ENCODE assay signal across 20 cellular contexts in the genomic region with DNA sequence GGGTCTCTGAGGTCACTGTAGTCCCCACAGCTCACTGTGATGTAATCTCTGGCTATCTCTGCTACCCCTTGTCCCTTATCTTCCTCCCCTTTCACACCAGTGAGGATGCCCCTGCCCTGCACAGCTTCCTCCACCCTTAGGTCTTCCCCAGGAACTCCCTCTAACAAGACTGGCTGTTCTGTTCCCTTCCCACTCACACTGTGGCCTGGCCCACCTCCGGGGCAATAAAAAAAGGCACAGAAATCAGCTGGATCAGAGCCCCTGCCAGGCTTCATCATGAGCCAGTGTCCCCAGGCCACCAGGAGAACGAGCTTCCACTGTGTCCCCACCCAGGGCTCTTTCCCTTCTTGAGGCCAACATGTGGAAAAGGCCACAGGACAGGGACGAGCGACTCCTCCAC. TPM values are rescaled to one million over a fixed set of nuclear protein-coding genes. Genes with fewer than 3 reads are reported as not detected.
DNase-seq lines count a peak whose midpoint lies in the region; ATAC-seq, FAIRE-seq and TF ChIP-seq lines count a peak whose summit lies in the region.
"Had no signal": no experiment of that assay in that cellular context is flagged by ENCODE, and none has a peak within 500 bp of the region (broad histone marks: within the 10 kb centered on the region; RNA-seq: fewer than 3 reads in every experiment).

No MANE protein-coding gene starts in this region.

- H3K27me3 Mint-ChIP-seq in activated B cell treated with CpG ODN at 0.5 μM for 24 hours, result no peaks in the 10 kb centered on the region
- peaks cover 18% of the 10 kb centered on the region for H3K27me3 Mint-ChIP-seq in activated T-cell treated with anti-CD3 and anti-CD28 coated beads, Interleukin-2, amount 50 U/mL, for 4 hours (ENCODE audit: low read depth)

- TF ChIP-seq RAD21 in liver (IDR thresholded peaks at IDR 0.05) (no peak), HepG2 (CRISPR knock-in tag; IDR thresholded peaks at IDR 0.05) (no peak)

- TF ChIP-seq POLR2A in HepG2 (IDR thresholded peaks at IDR 0.05; ENCODE audit: insufficient read depth in 1 of 2, low read depth in 2 of 2, low read length in 2 of 2), result no peak

- H3K79me2 ChIP-seq in HepG2 (ENCODE audit: insufficient read depth, low read length), result no peaks in the 10 kb centered on the region

- H4K20me1 ChIP-seq in HepG2 (ENCODE audit: insufficient read depth, low read length), result no peaks in the 10 kb centered on the region

- peak overlapping the region; percentile 79 for H3K27ac Mint-ChIP-seq in activated B cell treated with CpG ODN at 0.5 μM for 24 hours

- 70% methylated on average over 4 of the region's 4 CpGs for WGBS in liver
- 2% methylated on average over 4 of the region's 4 CpGs for WGBS in HepG2 (ENCODE audit: low lambda C conversion rate)

- peaks cover 48% of the 10 kb centered on the region for H3K4me1 Mint-ChIP-seq in activated B cell treated with CpG ODN at 0.5 μM for 24 hours
- H3K4me1 Mint-ChIP-seq in activated T-cell treated with anti-CD3 and anti-CD28 coated beads, Interleukin-2, amount 50 U/mL, for 4 hours (ENCODE audit: low read depth), result peaks cover 6% of the 10 kb centered on the region

- TF ChIP-seq CTCF in liver (IDR thresholded peaks at IDR 0.05; ENCODE audit: low read depth, low read length, missing input control) (no peak), HepG2 (CRISPR knock-in tag; IDR thresholded peaks at IDR 0.05) (no peak), activated B cell treated with CpG ODN at 0.5 μM for 24 hours (IDR thresholded peaks at IDR 0.05) (no peak), lower lobe of right lung (IDR thresholded peaks at IDR 0.05) (no peak)

- no peak for DNase-seq in HepG2 (ENCODE audit: low spot score)
- no peak for DNase-seq in activated B cell treated with CpG ODN at 0.5 μM for 24 hours
- no peak for DNase-seq in lower lobe of right lung
- no peak for DNase-seq in left colon
- no peak for DNase-seq in activated T-cell treated with anti-CD3 and anti-CD28 coated beads, Interleukin-2, amount 50 U/mL, for 4 hours
- DNase-seq: CD4-positive, CD25-positive, alpha-beta regulatory T cell; EL; MG63; NCI-H1417; NCI-H187; NCI-H510A; NCI-H748 treated with DMSO at 0.1 percent for 48 hours; Peyer's patch had no signal

- H3K27me3 ChIP-seq in liver (ENCODE audit: control insufficient read depth in 4 of 4, insufficient read depth in 4 of 4, low read length in 3 of 4) (no peaks in the 10 kb centered on the region), HepG2 (ENCODE audit: control insufficient read depth in 1 of 2, insufficient read depth in 2 of 2, low read length in 2 of 2) (peaks cover 0 to 30% of the 10 kb centered on the region in 2 experiments; a peak in 2 of 5 replicates), lower lobe of right lung (ENCODE audit: low read depth) (no peaks in the 10 kb centered on the region)
- H3K27me3 ChIP-seq: Peyer's patch had no signal

- H3K27ac ChIP-seq in liver (ENCODE audit: low read depth in 1 of 2, low read length in 2 of 2) (peak overlapping the region; percentile 37 to 69), HepG2 (ENCODE audit: extremely low read length, insufficient read depth, low read length) (no peak overlapping the region), lower lobe of right lung (peak overlapping the region; percentile 24)
- H3K27ac ChIP-seq: Peyer's patch had no signal

- no peak overlapping the region for H3K9ac ChIP-seq in liver (ENCODE audit: low read depth in 1 of 2, low read length in 2 of 2)
- H3K9ac ChIP-seq in HepG2 (ENCODE audit: insufficient read depth, low read depth, low read length), result no peak overlapping the region

- H3K9me3 ChIP-seq in liver (ENCODE audit: control insufficient read depth in 4 of 4, low read length in 3 of 4) (peaks cover 0 to 3% (median 0%) of the 10 kb centered on the region in 4 donors), HepG2 (ENCODE audit: low read length) (no peaks in the 10 kb centered on the region), lower lobe of right lung (no peaks in the 10 kb centered on the region)
- H3K9me3 ChIP-seq: MG63, Peyer's patch had no signal

- H3K4me3 ChIP-seq in liver (ENCODE audit: low read depth in 1 of 3, low read length in 3 of 3), result no peak overlapping the region
- no peak overlapping the region for H3K4me3 ChIP-seq in HepG2 (replicated peaks in 1 of 3; ENCODE audit: insufficient read depth in 1 of 3, low read depth in 2 of 3, low read length in 3 of 3)
- no peak overlapping the region for H3K4me3 ChIP-seq in lower lobe of right lung
- H3K4me3 ChIP-seq: MG63, Peyer's patch had no signal

- ATAC-seq in HepG2 (no peak), activated B cell treated with CpG ODN at 0.5 μM for 24 hours (ENCODE audit: low read depth) (no peak), lower lobe of right lung (no peak), GM21390 (IDR thresholded peaks at IDR 0.05; ENCODE audit: unreplicated experiment) (no peak), left colon (no peak), HG02884 (IDR thresholded peaks at IDR 0.05; ENCODE audit: unreplicated experiment) (no peak)
- ATAC-seq in activated T-cell treated with anti-CD3 and anti-CD28 coated beads, Interleukin-2, amount 50 U/mL, for 4 hours, result no peak

- CTCF ChIA-PET in HepG2 (lab: Yijun Ruan, JAX; ENCODE audit: low intra/inter-chr PET ratio, low total read pairs) (no interaction called here), activated B cell treated with CpG ODN at 0.5 μM for 24 hours (lab: Charles Lee) (interaction anchor here (5.8 kb wide), 1 partner anchor 8 kb away, joined by 29 read pairs; no protein-coding TSS in a partner anchor)

- no peaks in the 10 kb centered on the region for H3K4me1 ChIP-seq in liver (ENCODE audit: control insufficient read depth in 4 of 4, insufficient read depth in 4 of 4, low read length in 3 of 4)
- H3K4me1 ChIP-seq in HepG2 (ENCODE audit: insufficient read depth, low read length), result peaks cover 10% of the 10 kb centered on the region
- peaks cover 7% of the 10 kb centered on the region for H3K4me1 ChIP-seq in lower lobe of right lung

- intact Hi-C loops in HepG2 (cut with micrococcal nuclease; ENCODE audit: unreplicated experiment) (no loop called here), activated B cell treated with CpG ODN at 0.5 μM for 24 hours (cut with micrococcal nuclease) (no loop called here), lower lobe of right lung (cut with DNase I) (no loop called here), left colon (cut with DNase I, micrococcal nuclease) (no loop called here)

- H3K9me3 Mint-ChIP-seq in activated B cell treated with CpG ODN at 0.5 μM for 24 hours, result no peaks in the 10 kb centered on the region
- no peaks in the 10 kb centered on the region for H3K9me3 Mint-ChIP-seq in activated T-cell treated with anti-CD3 and anti-CD28 coated beads, Interleukin-2, amount 50 U/mL, for 4 hours
- H3K9me3 Mint-ChIP-seq: CD4-positive, CD25-positive, alpha-beta regulatory T cell had no signal

- in situ Hi-C loops in HepG2 (cut with HindIII; ENCODE audit: extremely low pct_ligation_motif_present, low pct_unique_long_range_greater_than_20kb), result no loop called here

- no peak overlapping the region for H3K4me3 Mint-ChIP-seq in activated B cell treated with CpG ODN at 0.5 μM for 24 hours
- no peak overlapping the region for H3K4me3 Mint-ChIP-seq in activated T-cell treated with anti-CD3 and anti-CD28 coated beads, Interleukin-2, amount 50 U/mL, for 4 hours
- H3K4me3 Mint-ChIP-seq: CD4-positive, CD25-positive, alpha-beta regulatory T cell had no signal

- no peak overlapping the region for H2AFZ ChIP-seq in HepG2 (ENCODE audit: low read length)

- no peaks in the 10 kb centered on the region for H3K36me3 ChIP-seq in liver (ENCODE audit: control insufficient read depth in 4 of 4, insufficient read depth in 3 of 4, low read depth in 1 of 4, low read length in 3 of 4)
- no peaks in the 10 kb centered on the region for H3K36me3 ChIP-seq in HepG2 (replicated peaks in 1 of 2; ENCODE audit: control insufficient read depth in 1 of 2, insufficient read depth in 2 of 2, low read length in 2 of 2)
- H3K36me3 ChIP-seq in lower lobe of right lung, result no peaks in the 10 kb centered on the region
- H3K36me3 ChIP-seq: MG63, Peyer's patch had no signal

- no peak for FAIRE-seq in HepG2 (lab: Jason Lieb, UNC)
- FAIRE-seq: GM19239 had no signal

- no peaks in the 10 kb centered on the region for H3K36me3 Mint-ChIP-seq in activated B cell treated with CpG ODN at 0.5 μM for 24 hours (ENCODE audit: low read depth)
- H3K36me3 Mint-ChIP-seq in activated T-cell treated with anti-CD3 and anti-CD28 coated beads, Interleukin-2, amount 50 U/mL, for 4 hours (ENCODE audit: insufficient read depth), result no peaks in the 10 kb centered on the region
- H3K36me3 Mint-ChIP-seq: CD4-positive, CD25-positive, alpha-beta regulatory T cell had no signal

- no TSS peak for BruUV-seq in HepG2 (replicated peaks; lab: Mats Ljungman, UMichigan)

- H3K4me2 ChIP-seq in HepG2 (ENCODE audit: low read depth, low read length), result no peak overlapping the region

- TF ChIP-seq EP300 in HepG2 (IDR thresholded peaks at IDR 0.05; ENCODE audit: low read depth in 2 of 2, low read length in 2 of 2) (no peak), HepG2 (CRISPR knock-in tag; IDR thresholded peaks at IDR 0.05; ENCODE audit: borderline replicate concordance) (no peak)

- POLR2A ChIA-PET in HepG2 (lab: Yijun Ruan, JAX), result no interaction called here
- POLR2A ChIA-PET in activated B cell treated with CpG ODN at 0.5 μM for 24 hours (lab: Charles Lee), result no interaction called here

RNA-seq across cellular contexts. Expression of a gene that starts 4.6 kb away (rescaled TPM):
- under 1 TPM; 0.59 to 0.70 TPM for total RNA-seq in liver
- under 1 TPM in 1 of 2 donors, not detected in 1; 0.37 TPM for polyA plus RNA-seq in liver
- not detected in 2 replicates for total RNA-seq in HepG2 (2016; rRNA removed; fragmentation: Illumina TruSeq; extraction: Trizol)
- total RNA-seq in HepG2 (2016; cell fraction: cytosol; rRNA removed; fragmentation: Illumina TruSeq; extraction: Trizol; ENCODE audit: low read depth), result not detected in 2 replicates
- total RNA-seq in HepG2 (2016; cell fraction: insoluble cytoplasmic fraction; rRNA removed; fragmentation: Illumina TruSeq; extraction: Trizol), result not detected in 2 replicates
- not detected in 2 replicates for total RNA-seq in HepG2 (2016; cell fraction: membrane; rRNA removed; fragmentation: Illumina TruSeq; extraction: Trizol)
- total RNA-seq in HepG2 (2016; cell fraction: nucleus; rRNA removed; fragmentation: Illumina TruSeq; extraction: Trizol), result not detected in 2 replicates
- polyA plus RNA-seq in HepG2 (2011; rRNA removed), result not detected in 2 replicates
- polyA plus RNA-seq in HepG2 (2011; cell fraction: cytosol; rRNA removed), result not detected in 2 replicates
- not detected in 2 replicates for polyA plus RNA-seq in HepG2 (2011; cell fraction: nucleus; rRNA removed)
- not detected in 2 replicates for polyA plus RNA-seq in HepG2 (2012)
- not detected in 2 replicates for polyA plus RNA-seq in HepG2 (2016; cell fraction: cytosol; fragmentation: Illumina TruSeq; extraction: Trizol; ENCODE audit: low read depth)
- polyA plus RNA-seq in HepG2 (2016; cell fraction: insoluble cytoplasmic fraction; fragmentation: Illumina TruSeq; extraction: Trizol; ENCODE audit: low read depth), result not detected in 2 replicates
- polyA plus RNA-seq in HepG2 (2016; cell fraction: membrane; fragmentation: Illumina TruSeq; extraction: Trizol; ENCODE audit: low read depth), result not detected in 2 replicates
- polyA plus RNA-seq in HepG2 (2016; cell fraction: nucleus; fragmentation: Illumina TruSeq; extraction: Trizol; ENCODE audit: insufficient read depth, low read depth), result not detected in 2 replicates
- not detected in 2 replicates for polyA minus RNA-seq in HepG2 (2011; rRNA and poly(A)+ RNA removed; ENCODE audit: low replicate concordance)
- not detected in 2 replicates for polyA minus RNA-seq in HepG2 (2011; cell fraction: cytosol; rRNA and poly(A)+ RNA removed)
- polyA minus RNA-seq in HepG2 (2011; cell fraction: nucleus; rRNA and poly(A)+ RNA removed), result not detected in 2 replicates
- not detected in 2 replicates for total RNA-seq in activated B cell treated with CpG ODN at 0.5 μM for 24 hours
- total RNA-seq in lower lobe of right lung, result 4.3 TPM
- total RNA-seq in left colon, result 1 to 10 TPM; 1.2 to 4.8 TPM
- not detected for total RNA-seq in activated T-cell treated with anti-CD3 and anti-CD28 coated beads, Interleukin-2, amount 50 U/mL, for 4 hours
- total RNA-seq: A172; CD4-positive, CD25-positive, alpha-beta regulatory T cell; H4; Peyer's patch had no signal
- polyA plus RNA-seq: AG04450; CD4-positive, CD25-positive, alpha-beta regulatory T cell had no signal

RNA-seq across cellular contexts. Expression of a gene that starts 43.5 kb away (rescaled TPM):
- total RNA-seq in liver (not detected), HepG2 (2016; rRNA removed; fragmentation: Illumina TruSeq; extraction: Trizol) (not detected in 2 replicates), activated B cell treated with CpG ODN at 0.5 μM for 24 hours (not detected in 2 replicates), lower lobe of right lung (not detected), left colon (not detected)
- polyA plus RNA-seq in liver (not detected), HepG2 (2011; rRNA removed) (not detected in 2 replicates)
- total RNA-seq in HepG2 (2016; cell fraction: cytosol; rRNA removed; fragmentation: Illumina TruSeq; extraction: Trizol; ENCODE audit: low read depth), result not detected in 2 replicates
- total RNA-seq in HepG2 (2016; cell fraction: insoluble cytoplasmic fraction; rRNA removed; fragmentation: Illumina TruSeq; extraction: Trizol), result not detected in 2 replicates
- total RNA-seq in HepG2 (2016; cell fraction: membrane; rRNA removed; fragmentation: Illumina TruSeq; extraction: Trizol), result not detected in 2 replicates
- not detected in 2 replicates for total RNA-seq in HepG2 (2016; cell fraction: nucleus; rRNA removed; fragmentation: Illumina TruSeq; extraction: Trizol)
- polyA plus RNA-seq in HepG2 (2011; cell fraction: cytosol; rRNA removed), result not detected in 2 replicates
- polyA plus RNA-seq in HepG2 (2011; cell fraction: nucleus; rRNA removed), result not detected in 2 replicates
- not detected in 2 replicates for polyA plus RNA-seq in HepG2 (2012)
- polyA plus RNA-seq in HepG2 (2016; cell fraction: cytosol; fragmentation: Illumina TruSeq; extraction: Trizol; ENCODE audit: low read depth), result not detected in 2 replicates
- not detected in 2 replicates for polyA plus RNA-seq in HepG2 (2016; cell fraction: insoluble cytoplasmic fraction; fragmentation: Illumina TruSeq; extraction: Trizol; ENCODE audit: low read depth)
- not detected in 2 replicates for polyA plus RNA-seq in HepG2 (2016; cell fraction: membrane; fragmentation: Illumina TruSeq; extraction: Trizol; ENCODE audit: low read depth)
- polyA plus RNA-seq in HepG2 (2016; cell fraction: nucleus; fragmentation: Illumina TruSeq; extraction: Trizol; ENCODE audit: insufficient read depth, low read depth), result not detected in 2 replicates
- polyA minus RNA-seq in HepG2 (2011; rRNA and poly(A)+ RNA removed; ENCODE audit: low replicate concordance), result not detected in 2 replicates
- not detected in 2 replicates for polyA minus RNA-seq in HepG2 (2011; cell fraction: cytosol; rRNA and poly(A)+ RNA removed)
- polyA minus RNA-seq in HepG2 (2011; cell fraction: nucleus; rRNA and poly(A)+ RNA removed), result not detected in 2 replicates
- total RNA-seq in activated T-cell treated with anti-CD3 and anti-CD28 coated beads, Interleukin-2, amount 50 U/mL, for 4 hours, result not detected
- total RNA-seq: A172; CD4-positive, CD25-positive, alpha-beta regulatory T cell; Peyer's patch had no signal
- polyA plus RNA-seq: AG04450; CD4-positive, CD25-positive, alpha-beta regulatory T cell had no signal

RNA-seq across cellular contexts. Expression of a gene that starts 43.8 kb away (rescaled TPM):
- total RNA-seq in liver, result not detected
- polyA plus RNA-seq in liver, result not detected
- not detected in 2 replicates for total RNA-seq in HepG2 (2016; rRNA removed; fragmentation: Illumina TruSeq; extraction: Trizol)
- total RNA-seq in HepG2 (2016; cell fraction: cytosol; rRNA removed; fragmentation: Illumina TruSeq; extraction: Trizol; ENCODE audit: low read depth), result not detected in 2 replicates
- not detected in 2 replicates for total RNA-seq in HepG2 (2016; cell fraction: insoluble cytoplasmic fraction; rRNA removed; fragmentation: Illumina TruSeq; extraction: Trizol)
- total RNA-seq in HepG2 (2016; cell fraction: membrane; rRNA removed; fragmentation: Illumina TruSeq; extraction: Trizol), result not detected in 2 replicates
- not detected in 2 replicates for total RNA-seq in HepG2 (2016; cell fraction: nucleus; rRNA removed; fragmentation: Illumina TruSeq; extraction: Trizol)
- not detected in 2 replicates for polyA plus RNA-seq in HepG2 (2011; rRNA removed)
- not detected in 2 replicates for polyA plus RNA-seq in HepG2 (2011; cell fraction: cytosol; rRNA removed)
- not detected in 2 replicates for polyA plus RNA-seq in HepG2 (2011; cell fraction: nucleus; rRNA removed)
- not detected in 2 replicates for polyA plus RNA-seq in HepG2 (2012)
- not detected in 2 replicates for polyA plus RNA-seq in HepG2 (2016; cell fraction: cytosol; fragmentation: Illumina TruSeq; extraction: Trizol; ENCODE audit: low read depth)
- not detected in 2 replicates for polyA plus RNA-seq in HepG2 (2016; cell fraction: insoluble cytoplasmic fraction; fragmentation: Illumina TruSeq; extraction: Trizol; ENCODE audit: low read depth)
- not detected in 2 replicates for polyA plus RNA-seq in HepG2 (2016; cell fraction: membrane; fragmentation: Illumina TruSeq; extraction: Trizol; ENCODE audit: low read depth)
- not detected in 2 replicates for polyA plus RNA-seq in HepG2 (2016; cell fraction: nucleus; fragmentation: Illumina TruSeq; extraction: Trizol; ENCODE audit: insufficient read depth, low read depth)
- not detected in 2 replicates for polyA minus RNA-seq in HepG2 (2011; rRNA and poly(A)+ RNA removed; ENCODE audit: low replicate concordance)
- polyA minus RNA-seq in HepG2 (2011; cell fraction: cytosol; rRNA and poly(A)+ RNA removed), result not detected in 2 replicates
- not detected in 2 replicates for polyA minus RNA-seq in HepG2 (2011; cell fraction: nucleus; rRNA and poly(A)+ RNA removed)
- total RNA-seq in activated B cell treated with CpG ODN at 0.5 μM for 24 hours, result not detected in 2 replicates
- total RNA-seq in lower lobe of right lung, result not detected
- not detected for total RNA-seq in left colon
- total RNA-seq in activated T-cell treated with anti-CD3 and anti-CD28 coated beads, Interleukin-2, amount 50 U/mL, for 4 hours, result not detected
- total RNA-seq: A172; CD4-positive, CD25-positive, alpha-beta regulatory T cell; H4; Peyer's patch had no signal
- polyA plus RNA-seq: AG04450; CD4-positive, CD25-positive, alpha-beta regulatory T cell had no signal

RNA-seq across cellular contexts. Expression of a gene that starts 45.7 kb away (rescaled TPM):
- total RNA-seq in liver (1 to 10 TPM in 1 of 2 donors, under 1 TPM in 1; 0.08 to 2.4 TPM), HepG2 (2016; rRNA removed; fragmentation: Illumina TruSeq; extraction: Trizol) (not detected in 2 replicates), activated B cell treated with CpG ODN at 0.5 μM for 24 hours (not detected in 2 replicates), lower lobe of right lung (369 TPM), left colon (100 to 1,000 TPM; 485 to 596 TPM)
- polyA plus RNA-seq in liver (under 1 TPM in 1 of 2 donors, not detected in 1; 0.28 TPM), HepG2 (2011; rRNA removed) (not detected in 2 replicates)
- not detected in 2 replicates for total RNA-seq in HepG2 (2016; cell fraction: cytosol; rRNA removed; fragmentation: Illumina TruSeq; extraction: Trizol; ENCODE audit: low read depth)
- total RNA-seq in HepG2 (2016; cell fraction: insoluble cytoplasmic fraction; rRNA removed; fragmentation: Illumina TruSeq; extraction: Trizol), result not detected in 2 replicates
- total RNA-seq in HepG2 (2016; cell fraction: membrane; rRNA removed; fragmentation: Illumina TruSeq; extraction: Trizol), result not detected in 2 replicates
- total RNA-seq in HepG2 (2016; cell fraction: nucleus; rRNA removed; fragmentation: Illumina TruSeq; extraction: Trizol), result not detected in 2 replicates
- polyA plus RNA-seq in HepG2 (2011; cell fraction: cytosol; rRNA removed), result not detected in 2 replicates
- polyA plus RNA-seq in HepG2 (2011; cell fraction: nucleus; rRNA removed), result not detected in 2 replicates
- not detected in 2 replicates for polyA plus RNA-seq in HepG2 (2012)
- polyA plus RNA-seq in HepG2 (2016; cell fraction: cytosol; fragmentation: Illumina TruSeq; extraction: Trizol; ENCODE audit: low read depth), result not detected in 2 replicates
- not detected in 2 replicates for polyA plus RNA-seq in HepG2 (2016; cell fraction: insoluble cytoplasmic fraction; fragmentation: Illumina TruSeq; extraction: Trizol; ENCODE audit: low read depth)
- polyA plus RNA-seq in HepG2 (2016; cell fraction: membrane; fragmentation: Illumina TruSeq; extraction: Trizol; ENCODE audit: low read depth), result not detected in 2 replicates
- polyA plus RNA-seq in HepG2 (2016; cell fraction: nucleus; fragmentation: Illumina TruSeq; extraction: Trizol; ENCODE audit: insufficient read depth, low read depth), result not detected in 2 replicates
- not detected in 2 replicates for polyA minus RNA-seq in HepG2 (2011; rRNA and poly(A)+ RNA removed; ENCODE audit: low replicate concordance)
- not detected in 2 replicates for polyA minus RNA-seq in HepG2 (2011; cell fraction: cytosol; rRNA and poly(A)+ RNA removed)
- not detected in 2 replicates for polyA minus RNA-seq in HepG2 (2011; cell fraction: nucleus; rRNA and poly(A)+ RNA removed)
- under 1 TPM; 0.23 to 0.27 (median 0.26) TPM for total RNA-seq in activated T-cell treated with anti-CD3 and anti-CD28 coated beads, Interleukin-2, amount 50 U/mL, for 4 hours
- total RNA-seq: A172; CD4-positive, CD25-positive, alpha-beta regulatory T cell; H4 had no signal
- polyA plus RNA-seq: AG04450; CD4-positive, CD25-positive, alpha-beta regulatory T cell had no signal

RNA-seq across cellular contexts. Expression of a gene that starts 59.0 kb away (rescaled TPM):
- total RNA-seq in liver, result 100 to 1,000 TPM; 275 to 344 TPM
- 100 to 1,000 TPM; 608 to 655 TPM for polyA plus RNA-seq in liver
- 4,758 and 5,028 TPM in 2 replicates for total RNA-seq in HepG2 (2016; rRNA removed; fragmentation: Illumina TruSeq; extraction: Trizol)
- total RNA-seq in HepG2 (2016; cell fraction: cytosol; rRNA removed; fragmentation: Illumina TruSeq; extraction: Trizol; ENCODE audit: low read depth), result 8,990 and 9,707 TPM in 2 replicates
- 4,892 and 5,330 TPM in 2 replicates for total RNA-seq in HepG2 (2016; cell fraction: insoluble cytoplasmic fraction; rRNA removed; fragmentation: Illumina TruSeq; extraction: Trizol)
- 12,897 and 13,497 TPM in 2 replicates for total RNA-seq in HepG2 (2016; cell fraction: membrane; rRNA removed; fragmentation: Illumina TruSeq; extraction: Trizol)
- total RNA-seq in HepG2 (2016; cell fraction: nucleus; rRNA removed; fragmentation: Illumina TruSeq; extraction: Trizol), result 1,659 and 1,838 TPM in 2 replicates
- 1,633 and 1,983 TPM in 2 replicates for polyA plus RNA-seq in HepG2 (2011; rRNA removed)
- 4,354 and 8,495 TPM in 2 replicates for polyA plus RNA-seq in HepG2 (2011; cell fraction: cytosol; rRNA removed)
- 1,845 and 2,001 TPM in 2 replicates for polyA plus RNA-seq in HepG2 (2011; cell fraction: nucleus; rRNA removed)
- 3,093 and 4,312 TPM in 2 replicates for polyA plus RNA-seq in HepG2 (2012)
- 10,211 and 10,944 TPM in 2 replicates for polyA plus RNA-seq in HepG2 (2016; cell fraction: cytosol; fragmentation: Illumina TruSeq; extraction: Trizol; ENCODE audit: low read depth)
- polyA plus RNA-seq in HepG2 (2016; cell fraction: insoluble cytoplasmic fraction; fragmentation: Illumina TruSeq; extraction: Trizol; ENCODE audit: low read depth), result 4,747 and 4,833 TPM in 2 replicates
- 11,477 and 11,931 TPM in 2 replicates for polyA plus RNA-seq in HepG2 (2016; cell fraction: membrane; fragmentation: Illumina TruSeq; extraction: Trizol; ENCODE audit: low read depth)
- polyA plus RNA-seq in HepG2 (2016; cell fraction: nucleus; fragmentation: Illumina TruSeq; extraction: Trizol; ENCODE audit: insufficient read depth, low read depth), result 2,975 and 3,175 TPM in 2 replicates
- polyA minus RNA-seq in HepG2 (2011; rRNA and poly(A)+ RNA removed; ENCODE audit: low replicate concordance), result 958 and 1,242 TPM in 2 replicates
- polyA minus RNA-seq in HepG2 (2011; cell fraction: cytosol; rRNA and poly(A)+ RNA removed), result 1,380 TPM in 2 replicates
- polyA minus RNA-seq in HepG2 (2011; cell fraction: nucleus; rRNA and poly(A)+ RNA removed), result 385 and 466 TPM in 2 replicates
- 4,196 and 4,853 TPM in 2 replicates for total RNA-seq in activated B cell treated with CpG ODN at 0.5 μM for 24 hours
- total RNA-seq in lower lobe of right lung, result 1,736 TPM
- 1,000 to 10,000 TPM; 1,474 to 1,504 TPM for total RNA-seq in left colon
- 1,000 to 10,000 TPM; 3,437 to 3,718 (median 3,468) TPM for total RNA-seq in activated T-cell treated with anti-CD3 and anti-CD28 coated beads, Interleukin-2, amount 50 U/mL, for 4 hours
